ENCODE assay signal across 6 cellular contexts in the genomic region with DNA sequence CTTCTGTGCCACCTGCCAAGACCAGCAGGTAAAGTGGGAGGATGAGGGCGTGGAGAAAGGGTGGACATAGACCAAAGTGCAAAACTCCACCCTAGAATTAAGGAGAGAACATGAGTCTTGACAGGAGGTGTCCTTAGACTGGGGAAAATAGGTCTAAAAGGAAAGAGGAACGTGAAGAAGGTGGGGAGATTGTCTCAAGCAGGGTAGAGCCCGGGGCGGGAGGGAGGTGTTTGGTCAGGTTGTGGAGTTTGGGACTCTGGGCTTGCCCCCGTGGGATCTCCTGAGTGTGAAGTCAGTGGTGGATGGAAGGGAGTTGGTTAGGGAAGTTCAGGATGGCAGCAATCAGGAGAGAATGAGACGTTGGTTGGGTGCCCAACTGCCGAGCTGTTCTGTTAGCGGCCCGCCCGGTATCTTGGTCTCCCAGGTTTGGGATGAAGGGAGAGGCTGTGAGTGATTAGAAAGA. TPM values are rescaled to one million over a fixed set of nuclear protein-coding genes. Genes with fewer than 3 reads are reported as not detected.
A peak's percentile ranks its signal among the peaks of the same experiment; 100 is the strongest.
DNase-seq lines count a peak whose midpoint lies in the region; ATAC-seq and TF ChIP-seq lines count a peak whose summit lies in the region.

No MANE protein-coding gene starts in this region.

- H3K36me3 Mint-ChIP-seq in immature natural killer cell: peaks cover 0 to 4% (median 0%) of the 10 kb centered on the region in 3 donors

- H3K4me3 ChIP-seq in SJCRH30: peak overlapping the region; percentile 56

- H3K36me3 ChIP-seq in SJCRH30: no peaks in the 10 kb centered on the region

- peaks cover 61 to 69% of the 10 kb centered on the region in 2 donors for H3K4me1 Mint-ChIP-seq in immature natural killer cell

- H3K9me3 Mint-ChIP-seq in immature natural killer cell: no peaks in the 10 kb centered on the region

- ATAC-seq in GM21529 (IDR thresholded peaks at IDR 0.05; ENCODE audit: unreplicated experiment) (no peak), GM18505 (IDR thresholded peaks at IDR 0.05; ENCODE audit: unreplicated experiment) (no peak)

- DNase-seq in Ammon's horn (ENCODE audit: low spot score) (peak; percentile 10), SJCRH30 (peak; percentile 7 to 35), immature natural killer cell (no peak), posterior vena cava (ENCODE audit: low spot score) (no peak)

- peak overlapping the region; percentile 96 to 100 (median 99) for H3K4me3 Mint-ChIP-seq in immature natural killer cell

- H3K4me1 ChIP-seq in SJCRH30: peaks cover 13% of the 10 kb centered on the region

- no peak overlapping the region for H3K27ac ChIP-seq in SJCRH30

- no peak for TF ChIP-seq POLR2A in GM18505 (IDR thresholded peaks at IDR 0.05; ENCODE audit: borderline replicate concordance, extremely low read depth, insufficient read depth, insufficient read length)

- H3K9me3 ChIP-seq in SJCRH30 (replicated peaks): no peaks in the 10 kb centered on the region

- peak overlapping the region; percentile 93 to 99 (median 98) for H3K27ac Mint-ChIP-seq in immature natural killer cell

- peaks cover 15 to 18% (median 15%) of the 10 kb centered on the region in 3 donors for H3K27me3 Mint-ChIP-seq in immature natural killer cell (ENCODE audit: low read depth in 3 of 3)

- no peaks in the 10 kb centered on the region for H3K27me3 ChIP-seq in SJCRH30

- intact Hi-C loops in posterior vena cava (cut with DNase I): loop anchor here in 1 of 2 donors (5.0 kb wide), 1 partner anchor 189 kb away; the partner anchor contains the start of gene GDF11

RNA-seq across cellular contexts. Expression of gene DGKA, which starts 0.4 kb away (rescaled TPM):
- total RNA-seq in SJCRH30 (2014; rRNA removed; shearing (Covaris generic)): 3.7 and 4.4 TPM in 2 replicates
- 10 to 100 TPM; 14.9 to 38.1 (median 19.7) TPM for polyA plus RNA-seq in immature natural killer cell
- total RNA-seq in posterior vena cava: 10 to 100 TPM; 35.4 to 38.0 TPM

RNA-seq across cellular contexts. Expression of gene PYM1, which starts 3.7 kb away (rescaled TPM):
- total RNA-seq in SJCRH30 (2014; rRNA removed; shearing (Covaris generic)): 24.0 and 25.6 TPM in 2 replicates
- 10 to 100 TPM; 41.2 to 66.3 (median 54.2) TPM for polyA plus RNA-seq in immature natural killer cell
- 10 to 100 TPM; 18.6 to 19.6 TPM for total RNA-seq in posterior vena cava

RNA-seq across cellular contexts. Expression of gene PMEL, which starts 34.5 kb away (rescaled TPM):
- 1.2 and 1.3 TPM in 2 replicates for total RNA-seq in SJCRH30 (2014; rRNA removed; shearing (Covaris generic))
- polyA plus RNA-seq in immature natural killer cell: under 1 TPM in 1 of 3 donors, not detected in 2; 0.44 TPM
- 10 to 100 TPM in 1 of 2 donors, 1 to 10 TPM in 1; 5.0 to 26.1 TPM for total RNA-seq in posterior vena cava

RNA-seq across cellular contexts. Expression of gene CDK2, which starts 35.3 kb away (rescaled TPM):
- total RNA-seq in SJCRH30 (2014; rRNA removed; shearing (Covaris generic)): 99.6 and 106 TPM in 2 replicates
- polyA plus RNA-seq in immature natural killer cell: 10 to 100 TPM; 11.6 to 27.7 (median 13.4) TPM
- total RNA-seq in posterior vena cava: 10 to 100 TPM; 17.7 to 22.8 TPM

RNA-seq across cellular contexts. Expression of gene RAB5B, which starts 42.5 kb away (rescaled TPM):
- 59.4 and 61.0 TPM in 2 replicates for total RNA-seq in SJCRH30 (2014; rRNA removed; shearing (Covaris generic))
- 10 to 100 TPM; 54.6 to 80.6 (median 76.9) TPM for polyA plus RNA-seq in immature natural killer cell
- 100 to 1,000 TPM; 108 to 109 TPM for total RNA-seq in posterior vena cava

Comparison
In these comparisons a context has a peak if more than half of its experiments do, and no peak if none do; other contexts are left out.
1. DNase-seq: peak in Ammon's horn (single experiment) and SJCRH30 (2 of 2); none in immature natural killer cell (0 of 3) and posterior vena cava (single experiment).